In genomic region chr14:24435192-24435810, GRCh38 we compare ENCODE assay signal across 16 cellular contexts. TPM values are rescaled to one million over a fixed set of nuclear protein-coding genes. Genes with fewer than 3 reads are reported as not detected.
A peak's percentile ranks its signal among the peaks of the same experiment; 100 is the strongest.
DNase-seq lines count a peak whose midpoint lies in the region; ATAC-seq and TF ChIP-seq lines count a peak whose summit lies in the region.
"Had no signal": no experiment of that assay in that cellular context is flagged by ENCODE, and none has a peak within 500 bp of the region (broad histone marks: within the 10 kb centered on the region; RNA-seq: fewer than 3 reads in every experiment).

No MANE protein-coding gene starts in this region.

- H3K4me3 Mint-ChIP-seq in T-helper 2 cell treated with Interferon-gamma antibody and Interleukin-4, amounts not matched to agents 5 μg/mL and 100 μg/mL, for 36 hours = no peak overlapping the region
- H3K4me3 Mint-ChIP-seq in CD8-positive, alpha-beta memory T cell = peak overlapping the region in 1 of 7 donors; percentile 55
- H3K4me3 Mint-ChIP-seq: central memory CD8-positive, alpha-beta T cell; stimulated activated naive CD8-positive, alpha-beta T cell treated with anti-CD3 and anti-CD28 coated beads, Interleukin-15, amount 100 ng/mL, for 72 hours had no signal

- H3K79me1 ChIP-seq in neuronal stem cell (ENCODE audit: low read depth, low read length) = peaks cover 11% of the 10 kb centered on the region

- no peak overlapping the region for H4K91ac ChIP-seq in neuronal stem cell (ENCODE audit: low read depth, low read length, poor library complexity)

- no peak overlapping the region for H3K27ac ChIP-seq in CD8-positive, alpha-beta memory T cell (ENCODE audit: low read depth, low read length)
- H3K27ac ChIP-seq in neuronal stem cell (replicated peaks; ENCODE audit: low read length) (no peak overlapping the region), upper lobe of right lung (no peak overlapping the region)

- no peak overlapping the region for H3K4me3 ChIP-seq in CD8-positive, alpha-beta memory T cell (ENCODE audit: low read length)
- H3K4me3 ChIP-seq in neuronal stem cell (ENCODE audit: low read length in 2 of 2) (no peak overlapping the region), lower leg skin (ENCODE audit: low read depth, poor library complexity, severe bottlenecking) (no peak overlapping the region), upper lobe of right lung (no peak overlapping the region)

- H3K36me3 Mint-ChIP-seq in T-helper 2 cell treated with Interferon-gamma antibody and Interleukin-4, amounts not matched to agents 5 μg/mL and 100 μg/mL, for 36 hours (ENCODE audit: low read depth) = peaks cover 71% of the 10 kb centered on the region
- H3K36me3 Mint-ChIP-seq in CD8-positive, alpha-beta memory T cell = peaks cover 0 to 92% (median 20%) of the 10 kb centered on the region in 3 donors

- intact Hi-C loops in lower leg skin (cut with DNase I; ENCODE audit: low total_unique reads) (no loop called here), upper lobe of right lung (cut with DNase I) (no loop called here)

- no peak overlapping the region for H2BK12ac ChIP-seq in neuronal stem cell (ENCODE audit: low read length)

- H3K9ac ChIP-seq in neuronal stem cell (ENCODE audit: low read depth, low read length, poor library complexity) = peak overlapping the region; percentile 15
- H3K9ac ChIP-seq: parathyroid adenoma had no signal

- no peak overlapping the region for H2AFZ ChIP-seq in neuronal stem cell (ENCODE audit: low read length)
- H2AFZ ChIP-seq: parathyroid adenoma had no signal

- no peak overlapping the region for H3K18ac ChIP-seq in neuronal stem cell (ENCODE audit: low read length)

- H3K4me1 Mint-ChIP-seq in T-helper 2 cell treated with Interferon-gamma antibody and Interleukin-4, amounts not matched to agents 5 μg/mL and 100 μg/mL, for 36 hours (ENCODE audit: low read depth) = peaks cover 43% of the 10 kb centered on the region
- H3K4me1 Mint-ChIP-seq in CD8-positive, alpha-beta memory T cell = peaks cover 40 to 68% (median 55%) of the 10 kb centered on the region in 3 donors

- DNase-seq in T-helper 2 cell treated with Interferon-gamma antibody and Interleukin-4, amounts not matched to agents 5 μg/mL and 100 μg/mL, for 36 hours (ENCODE audit: low spot score) = no peak
- DNase-seq in T-helper 2 cell = no peak
- DNase-seq in CD8-positive, alpha-beta memory T cell = no peak
- peak; percentile 2 for DNase-seq in cerebellum (ENCODE audit: low spot score)
- no peak for DNase-seq in neuronal stem cell (ENCODE audit: low spot score)
- no peak for DNase-seq in lower leg skin (ENCODE audit: low spot score in 2 of 2)
- DNase-seq in upper lobe of right lung = no peak
- DNase-seq: activated CD4-positive, alpha-beta T cell treated with anti-CD3 and anti-CD28 coated beads, Interleukin-2, amount 50 U/mL, for 48 hours; Calu3; GDM1; NCI-H1417 treated with DMSO at 0.1 percent for 48 hours; stimulated activated naive CD8-positive, alpha-beta T cell treated with anti-CD3 and anti-CD28 coated beads, Interleukin-15, amount 100 ng/mL, for 72 hours had no signal

- ATAC-seq in HG03354 (IDR thresholded peaks at IDR 0.05; ENCODE audit: poor library complexity, severe bottlenecking, unreplicated experiment) = no peak
- ATAC-seq in upper lobe of right lung = no peak
- ATAC-seq: stimulated activated naive CD8-positive, alpha-beta T cell treated with anti-CD3 and anti-CD28 coated beads, Interleukin-15, amount 100 ng/mL, for 72 hours had no signal

- peaks cover 37% of the 10 kb centered on the region for H3K4me1 ChIP-seq in CD8-positive, alpha-beta memory T cell (ENCODE audit: insufficient read depth, low read length)
- peaks cover 5 to 8% of the 10 kb centered on the region in 2 donors for H3K4me1 ChIP-seq in neuronal stem cell (ENCODE audit: control insufficient read depth in 2 of 2, insufficient read depth in 1 of 2, low read depth in 1 of 2, low read length in 2 of 2)
- peaks cover 49% of the 10 kb centered on the region for H3K4me1 ChIP-seq in upper lobe of right lung

- H4K8ac ChIP-seq in neuronal stem cell (ENCODE audit: low read depth, low read length) = no peak overlapping the region

- no peak overlapping the region for H3K14ac ChIP-seq in neuronal stem cell (ENCODE audit: low read length)

- CTCF ChIA-PET in CD8-positive, alpha-beta memory T cell (lab: Charles Lee) = interaction anchor here (0.8 to 22.1 kb wide), 3 partner anchors 10 to 100 kb away, joined by 3 to 486 read pairs (median 3); partner anchors contain the start of genes ADCY4 and RIPK3

- POLR2A ChIA-PET in CD8-positive, alpha-beta memory T cell (lab: Charles Lee) = interaction anchor here (1.4 to 3.1 kb wide), 2 partner anchors 95 to 102 kb away, joined by 3 to 14 read pairs; partner anchors contain the start of gene RIPK3

- H3K4ac ChIP-seq in neuronal stem cell (ENCODE audit: low read length) = no peak overlapping the region

- H3K9me3 Mint-ChIP-seq in T-helper 2 cell treated with Interferon-gamma antibody and Interleukin-4, amounts not matched to agents 5 μg/mL and 100 μg/mL, for 36 hours = no peaks in the 10 kb centered on the region
- H3K9me3 Mint-ChIP-seq in CD8-positive, alpha-beta memory T cell = no peaks in the 10 kb centered on the region
- H3K9me3 Mint-ChIP-seq: central memory CD8-positive, alpha-beta T cell; stimulated activated naive CD8-positive, alpha-beta T cell treated with anti-CD3 and anti-CD28 coated beads, Interleukin-15, amount 100 ng/mL, for 72 hours had no signal

- H2AK5ac ChIP-seq in neuronal stem cell (ENCODE audit: low read depth, low read length) = no peak overlapping the region

- H3K27me3 ChIP-seq in CD8-positive, alpha-beta memory T cell (ENCODE audit: insufficient read depth, low read length, poor library complexity, severe bottlenecking) = no peaks in the 10 kb centered on the region
- H3K27me3 ChIP-seq in neuronal stem cell (ENCODE audit: control insufficient read depth in 3 of 3, insufficient read depth in 3 of 3, low read depth in 1 of 3, low read length in 3 of 3) = no peaks in the 10 kb centered on the region
- H3K27me3 ChIP-seq in upper lobe of right lung = no peaks in the 10 kb centered on the region

- H3K36me3 ChIP-seq in CD8-positive, alpha-beta memory T cell (ENCODE audit: insufficient read depth, low read length) = peaks cover 48% of the 10 kb centered on the region
- H3K36me3 ChIP-seq in neuronal stem cell (replicated peaks in 1 of 2; ENCODE audit: control insufficient read depth in 2 of 2, insufficient read depth in 2 of 2, low read length in 2 of 2) (peaks cover 35 to 73% of the 10 kb centered on the region in 2 donors), upper lobe of right lung (peaks cover 83% of the 10 kb centered on the region)

- H2BK15ac ChIP-seq in neuronal stem cell (ENCODE audit: low read length) = no peak overlapping the region

- H3K9me3 ChIP-seq in CD8-positive, alpha-beta memory T cell (ENCODE audit: low read length) = no peaks in the 10 kb centered on the region
- no peaks in the 10 kb centered on the region for H3K9me3 ChIP-seq in neuronal stem cell (replicated peaks in 1 of 2; ENCODE audit: control insufficient read depth in 2 of 2, insufficient read depth in 1 of 2, low read depth in 1 of 2, low read length in 2 of 2)
- no peaks in the 10 kb centered on the region for H3K9me3 ChIP-seq in upper lobe of right lung

- H3K27me3 Mint-ChIP-seq in T-helper 2 cell treated with Interferon-gamma antibody and Interleukin-4, amounts not matched to agents 5 μg/mL and 100 μg/mL, for 36 hours (ENCODE audit: low read depth) = no peaks in the 10 kb centered on the region
- no peaks in the 10 kb centered on the region for H3K27me3 Mint-ChIP-seq in CD8-positive, alpha-beta memory T cell
- H3K27me3 Mint-ChIP-seq: central memory CD8-positive, alpha-beta T cell; stimulated activated naive CD8-positive, alpha-beta T cell treated with anti-CD3 and anti-CD28 coated beads, Interleukin-15, amount 100 ng/mL, for 72 hours had no signal

- H3K23ac ChIP-seq in neuronal stem cell (ENCODE audit: low read depth, low read length, poor library complexity) = no peak overlapping the region

- TF ChIP-seq CTCF in lower leg skin (IDR thresholded peaks at IDR 0.05) (no peak), upper lobe of right lung (IDR thresholded peaks at IDR 0.05) (no peak)

- TF ChIP-seq POLR2A in lower leg skin (IDR thresholded peaks at IDR 0.05) = no peak

- no peak overlapping the region for H2BK5ac ChIP-seq in neuronal stem cell (ENCODE audit: low read length)

- H3K27ac Mint-ChIP-seq in T-helper 2 cell treated with Interferon-gamma antibody and Interleukin-4, amounts not matched to agents 5 μg/mL and 100 μg/mL, for 36 hours = peak overlapping the region; percentile 18
- peak overlapping the region in 6 of 8 donors; percentile 48 to 88 (median 66) for H3K27ac Mint-ChIP-seq in CD8-positive, alpha-beta memory T cell

- H3K4me2 ChIP-seq in neuronal stem cell (ENCODE audit: insufficient read depth, low read length, poor library complexity, severe bottlenecking) = no peak overlapping the region

- no CpG with 5 or more reads among the region's 2 CpGs for WGBS in neuronal stem cell (ENCODE audit: extremely low coverage in 2 of 2, insufficient read length in 2 of 2, insufficient replicate concordance in 1 of 2), 2 donors
- WGBS in lower leg skin, 2 donors = 64 to 67% methylated on average over 2 of the region's 2 CpGs

- H2BK120ac ChIP-seq in neuronal stem cell (ENCODE audit: low read depth, low read length) = no peak overlapping the region

RNA-seq across cellular contexts. Expression of gene KHNYN, which starts 5.5 kb away (rescaled TPM):
- 10 to 100 TPM; 68.8 to 72.3 TPM for total RNA-seq in CD8-positive, alpha-beta memory T cell
- polyA plus RNA-seq in CD8-positive, alpha-beta memory T cell = 21.1 TPM
- 21.9 TPM for total RNA-seq in cerebellum
- polyA plus RNA-seq in neuronal stem cell (2013, experiment 1 of 2) = 18.3 TPM
- 18.2 TPM for polyA plus RNA-seq in neuronal stem cell (2013, experiment 2 of 2)
- total RNA-seq in lower leg skin = 100 to 1,000 TPM in 1 of 4 donors, 10 to 100 TPM in 3; 66.0 to 147 (median 90.6) TPM
- total RNA-seq in upper lobe of right lung = 56.2 TPM

RNA-seq across cellular contexts. Expression of gene CBLN3, which starts 5.8 kb away (rescaled TPM):
- 1 to 10 TPM; 7.4 to 7.7 TPM for total RNA-seq in CD8-positive, alpha-beta memory T cell
- polyA plus RNA-seq in CD8-positive, alpha-beta memory T cell = not detected
- total RNA-seq in cerebellum (0.91 TPM), lower leg skin (1 to 10 TPM in 2 of 4 donors, under 1 TPM in 2; 0.76 to 1.4 (median 1.1) TPM), upper lobe of right lung (2.9 TPM)
- 0.59 TPM for polyA plus RNA-seq in neuronal stem cell (2013, experiment 1 of 2)
- 0.32 TPM for polyA plus RNA-seq in neuronal stem cell (2013, experiment 2 of 2)
- total RNA-seq: A172 had no signal

RNA-seq across cellular contexts. Expression of gene SDR39U1, which starts 7.3 kb away (rescaled TPM):
- 10 to 100 TPM; 58.1 to 59.6 TPM for total RNA-seq in CD8-positive, alpha-beta memory T cell
- 67.7 TPM for polyA plus RNA-seq in CD8-positive, alpha-beta memory T cell
- total RNA-seq in cerebellum (17.6 TPM), lower leg skin (10 to 100 TPM; 21.0 to 39.1 (median 30.2) TPM), upper lobe of right lung (61.6 TPM)
- 56.9 TPM for polyA plus RNA-seq in neuronal stem cell (2013, experiment 1 of 2)
- polyA plus RNA-seq in neuronal stem cell (2013, experiment 2 of 2) = 53.2 TPM

RNA-seq across cellular contexts. Expression of gene NYNRIN, which starts 36.5 kb away (rescaled TPM):
- under 1 TPM; 0.02 to 0.04 TPM for total RNA-seq in CD8-positive, alpha-beta memory T cell
- polyA plus RNA-seq in CD8-positive, alpha-beta memory T cell = not detected
- total RNA-seq in cerebellum (31.8 TPM), lower leg skin (10 to 100 TPM; 17.7 to 37.8 (median 23.5) TPM), upper lobe of right lung (16.6 TPM)
- 16.1 TPM for polyA plus RNA-seq in neuronal stem cell (2013, experiment 1 of 2)
- polyA plus RNA-seq in neuronal stem cell (2013, experiment 2 of 2) = 16.0 TPM
